ENCODE assay signal across 9 cellular contexts in genomic region chr4:2948895-2949781, GRCh38. TPM values are rescaled to one million over a fixed set of nuclear protein-coding genes. Genes with fewer than 3 reads are reported as not detected.
DNase-seq lines count a peak whose midpoint lies in the region; ATAC-seq, FAIRE-seq and TF ChIP-seq lines count a peak whose summit lies in the region.
"Had no signal": no experiment of that assay in that cellular context is flagged by ENCODE, and none has a peak within 500 bp of the region (broad histone marks: within the 10 kb centered on the region; RNA-seq: fewer than 3 reads in every experiment).

No MANE protein-coding gene starts in this region.

- no peak overlapping the region for H3K23ac ChIP-seq in H1 (ENCODE audit: insufficient read length)

- no peaks in the 10 kb centered on the region for H3K23me2 ChIP-seq in H1 (ENCODE audit: low read depth, low read length)

- H3K14ac ChIP-seq in H1 (ENCODE audit: insufficient read length), result no peak overlapping the region

- H3K27ac Mint-ChIP-seq in osteocyte (ENCODE audit: unreplicated experiment), result no peak overlapping the region

- POLR2A ChIA-PET in H1 (lab: Charles Lee; ENCODE audit: partially characterized antibody), result interaction anchor here (0.7 to 2.2 kb wide), 5 partner anchors 10 to 91 kb away, joined by 3 to 11 read pairs (median 7); no protein-coding TSS in a partner anchor

- no peaks in the 10 kb centered on the region for H3K9me3 Mint-ChIP-seq in osteocyte (ENCODE audit: unreplicated experiment)

- H4K91ac ChIP-seq in H1 (replicated peaks; ENCODE audit: insufficient read length, low read length), result no peak overlapping the region

- TF ChIP-seq CTCF in GM12864 (IDR thresholded peaks at IDR 0.05; ENCODE audit: low read depth, low read length, missing control alignments) (peak; percentile 64), OCI-LY1 (IDR thresholded peaks at IDR 0.05; ENCODE audit: low read length) (peak; percentile 22), H1 (IDR thresholded peaks at IDR 0.05; ENCODE audit: control extremely low read depth in 1 of 3, insufficient read depth in 1 of 3, low read depth in 1 of 3, low read length in 3 of 3) (peak in 2 of 3 experiments; percentile 45 to 59; a peak in 3 of 4 replicates), osteocyte (IDR thresholded peaks at IDR 0.05) (peak; percentile 55)

- H2BK120ac ChIP-seq in H1 (replicated peaks; ENCODE audit: low read depth, low read length), result no peak overlapping the region

- DNase-seq in GM12864 (ENCODE audit: low read depth) (no peak), H1 (ENCODE audit: low read depth in 1 of 2, low spot score in 2 of 2) (no peak), osteocyte (ENCODE audit: extremely low spot score, unreplicated experiment) (no peak), NCI-H1694 treated with DMSO at 0.1 percent for 48 hours (lab: John Stamatoyannopoulos, UW) (no peak), activated gamma-delta T cell treated with Interleukin-2 at 50 U/mL for 16 hours (no peak)

- no peaks in the 10 kb centered on the region for H3F3A ChIP-seq in OCI-LY1 (ENCODE audit: insufficient read depth, low read length)

- no peak overlapping the region for H2AK5ac ChIP-seq in H1 (ENCODE audit: low read depth, low read length)

- H4K5ac ChIP-seq in H1 (ENCODE audit: insufficient read length, low read depth, low read length), result no peak overlapping the region

- H2BK12ac ChIP-seq in H1 (ENCODE audit: low read depth, low read length), result no peak overlapping the region

- H3K18ac ChIP-seq in H1 (ENCODE audit: extremely low read depth, low read length), result no peak overlapping the region

- TF ChIP-seq POLR2A in H1 (IDR thresholded peaks at IDR 0.05; ENCODE audit: control extremely low read depth in 1 of 2, low read depth in 2 of 2, low read length in 2 of 2), result no peak

- no peak overlapping the region for H3K56ac ChIP-seq in H1 (replicated peaks; ENCODE audit: insufficient read length, low read depth, low read length)

- H3K4ac ChIP-seq in H1 (replicated peaks; ENCODE audit: insufficient read length, low read depth, low read length), result no peak overlapping the region

- H3K9ac ChIP-seq in OCI-LY1 (ENCODE audit: low read length) (no peak overlapping the region), H1 (replicated peaks in 1 of 4; ENCODE audit: extremely low read depth in 1 of 4, low read depth in 3 of 4, low read length in 3 of 4) (no peak overlapping the region)

- no peak for TF ChIP-seq EP300 in H1 (IDR thresholded peaks at IDR 0.05; ENCODE audit: borderline replicate concordance in 1 of 2, low read depth in 2 of 2, low read length in 2 of 2)

- H3K79me2 ChIP-seq in OCI-LY1 (ENCODE audit: insufficient read depth, low read length) (no peaks in the 10 kb centered on the region), H1 (ENCODE audit: control insufficient read depth in 1 of 2, insufficient read depth in 2 of 2, low read length in 2 of 2) (no peaks in the 10 kb centered on the region)

- CTCF ChIA-PET in H1 (lab: Charles Lee; ENCODE audit: partially characterized antibody), result interaction anchor here (0.6 to 1.9 kb wide), 17 partner anchors 10 to 374 kb away, joined by 3 to 9 read pairs (median 3); partner anchors contain the start of genes GRK4 and NOP14

- no peak overlapping the region for H4K8ac ChIP-seq in H1 (ENCODE audit: extremely low read depth, insufficient read depth, low read length)

- H3K36me3 Mint-ChIP-seq in osteocyte (ENCODE audit: unreplicated experiment), result peaks cover 65% of the 10 kb centered on the region

- H3K4me3 ChIP-seq in GM12864 (ENCODE audit: low read depth, low read length) (no peak overlapping the region), OCI-LY1 (ENCODE audit: low read depth, low read length, poor library complexity, severe bottlenecking) (no peak overlapping the region), H1 (ENCODE audit: extremely low read depth in 1 of 4, insufficient read depth in 2 of 4, low read depth in 3 of 4, low read length in 4 of 4) (no peak overlapping the region)

- H3K27me3 Mint-ChIP-seq in osteocyte (ENCODE audit: unreplicated experiment), result no peaks in the 10 kb centered on the region

- no peaks in the 10 kb centered on the region for H3K9me3 ChIP-seq in OCI-LY1 (ENCODE audit: low read length)
- no peaks in the 10 kb centered on the region for H3K9me3 ChIP-seq in H1 (ENCODE audit: insufficient read depth in 2 of 2, low read depth in 1 of 2, low read length in 1 of 2)

- H3K27me3 ChIP-seq in OCI-LY1 (ENCODE audit: insufficient read depth, low read length) (no peaks in the 10 kb centered on the region), H1 (replicated peaks in 1 of 4; ENCODE audit: control insufficient read depth in 3 of 4, extremely low read depth in 1 of 4, insufficient read depth in 3 of 4, low read length in 3 of 4) (no peaks in the 10 kb centered on the region)

- no peak overlapping the region for H3K4me3 Mint-ChIP-seq in osteocyte (ENCODE audit: unreplicated experiment)

- H3K4me2 ChIP-seq in OCI-LY1 (ENCODE audit: low read length) (no peak overlapping the region), H1 (ENCODE audit: insufficient read depth in 1 of 2, low read depth in 2 of 2, low read length in 2 of 2) (no peak overlapping the region)

- H2BK15ac ChIP-seq in H1 (ENCODE audit: low read length), result no peak overlapping the region

- ATAC-seq in GM21723 (IDR thresholded peaks at IDR 0.05; ENCODE audit: unreplicated experiment) (no peak), HG02870 (IDR thresholded peaks at IDR 0.05; ENCODE audit: unreplicated experiment) (no peak)

- no peaks in the 10 kb centered on the region for H3K4me1 Mint-ChIP-seq in osteocyte (ENCODE audit: unreplicated experiment)

- H4K20me1 ChIP-seq in OCI-LY1 (ENCODE audit: insufficient read depth, low read length) (no peaks in the 10 kb centered on the region), H1 (replicated peaks in 1 of 2; ENCODE audit: control insufficient read depth in 1 of 2, insufficient read depth in 2 of 2, low read length in 2 of 2) (peaks cover 3 to 16% of the 10 kb centered on the region in 2 experiments)

- TF ChIP-seq RAD21 in H1 (IDR thresholded peaks at IDR 0.05 in 1 of 2, conservative IDR thresholded peaks at IDR 0.05 in 1 of 2; ENCODE audit: low read depth in 2 of 2, low read length in 2 of 2), result peak in 1 of 2 experiments; percentile 9; a peak in 1 of 4 replicates

- 93% methylated on average over 14 of the region's 14 CpGs; no CpG with 5 or more reads in 1 of the 2 experiments for WGBS in H1 (ENCODE audit: extremely low coverage in 1 of 2, insufficient coverage in 1 of 2, insufficient read length in 1 of 2, insufficient replicate concordance in 2 of 2, low coverage in 1 of 2, low lambda C conversion rate in 2 of 2, missing lambda C conversion rate in 1 of 2), 2 experiments

- H3K36me3 ChIP-seq in OCI-LY1 (ENCODE audit: insufficient read depth, low read length) (peaks cover 79% of the 10 kb centered on the region), H1 (ENCODE audit: control insufficient read depth in 2 of 4, insufficient read depth in 4 of 4, low read length in 3 of 4) (peaks cover 58 to 86% (median 76%) of the 10 kb centered on the region in 4 experiments)

- no peak overlapping the region for H2BK5ac ChIP-seq in H1 (ENCODE audit: low read depth, low read length)

- H2BK20ac ChIP-seq in H1 (ENCODE audit: low read length), result no peak overlapping the region

- no peak for FAIRE-seq in H1 (lab: Jason Lieb, UNC)
- FAIRE-seq: colon had no signal

- H2AFZ ChIP-seq in OCI-LY1 (ENCODE audit: low read length), result no peak overlapping the region
- no peak overlapping the region for H2AFZ ChIP-seq in H1 (ENCODE audit: low read length)

- no peaks in the 10 kb centered on the region for H3K79me1 ChIP-seq in H1 (ENCODE audit: low read depth, low read length)

- H3K9me2 ChIP-seq in OCI-LY1 (ENCODE audit: low read depth, low read length), result no peaks in the 10 kb centered on the region

- H3K4me1 ChIP-seq in OCI-LY1 (ENCODE audit: insufficient read depth, low read length, severe bottlenecking) (no peaks in the 10 kb centered on the region), H1 (replicated peaks in 1 of 4; ENCODE audit: control insufficient read depth in 3 of 4, insufficient read depth in 4 of 4, low read length in 3 of 4) (no peaks in the 10 kb centered on the region)

- H3K27ac ChIP-seq in OCI-LY1 (ENCODE audit: low read depth, low read length, poor library complexity, severe bottlenecking), result no peak overlapping the region
- H3K27ac ChIP-seq in H1 (ENCODE audit: low read depth, low read length), result no peak overlapping the region

TF ChIP-seq in H1, 55 proteins besides CTCF, POLR2A, EP300 and RAD21 (continues in another document):
- TF ChIP-seq KDM1A (IDR thresholded peaks at IDR 0.05; ENCODE audit: borderline replicate concordance, low read length) (no peak), MAFK (IDR thresholded peaks at IDR 0.05; ENCODE audit: low read depth, low read length) (no peak), NRF1 (IDR thresholded peaks at IDR 0.05; ENCODE audit: low read depth, low read length) (no peak), PHF8 (conservative IDR thresholded peaks at IDR 0.05; ENCODE audit: low read depth, low read length) (no peak), ATF3 (IDR thresholded peaks at IDR 0.05; ENCODE audit: insufficient read depth, low read depth, low read length) (no peak), GABPA (IDR thresholded peaks at IDR 0.05; ENCODE audit: borderline replicate concordance, insufficient read depth, low read length) (no peak)

RNA-seq across cellular contexts. Expression of gene NOP14, which starts 14.1 kb away (rescaled TPM):
- total RNA-seq in H1 (2021; fragmentation: NEBNext Ultra II Directional; extraction: Animal tissue kit (Norgen Biotek cat#: 25700)), result 44.4 and 45.3 TPM in 2 replicates
- 8.6 TPM in 2 replicates for polyA plus RNA-seq in H1 (2011; rRNA removed)
- 9.5 TPM for polyA plus RNA-seq in H1 (2011; cell fraction: cytosol; rRNA removed)
- polyA plus RNA-seq in H1 (2011; cell fraction: nucleus; rRNA removed), result 13.1 TPM
- polyA plus RNA-seq in H1 (2012, experiment 1 of 2), result 32.1 to 38.1 TPM (median 36.6 TPM) in 4 replicates
- polyA plus RNA-seq in H1 (2012, experiment 2 of 2), result 15.3 TPM
- 44.3 TPM for polyA plus RNA-seq in H1 (2013, experiment 1 of 2)
- polyA plus RNA-seq in H1 (2013, experiment 2 of 2), result 41.2 TPM
- polyA minus RNA-seq in H1 (2011; rRNA and poly(A)+ RNA removed), result 8.9 and 9.4 TPM in 2 replicates
- 19.7 TPM for polyA minus RNA-seq in H1 (2011; cell fraction: cytosol; rRNA and poly(A)+ RNA removed)
- 17.3 TPM for polyA minus RNA-seq in H1 (2011; cell fraction: nucleus; rRNA and poly(A)+ RNA removed)
- total RNA-seq in osteocyte, result 29.3 and 29.6 TPM in 2 replicates

RNA-seq across cellular contexts. Expression of gene GRK4, which starts 14.2 kb away (rescaled TPM):
- total RNA-seq in H1 (2021; fragmentation: NEBNext Ultra II Directional; extraction: Animal tissue kit (Norgen Biotek cat#: 25700)), result 1.8 and 2.1 TPM in 2 replicates
- polyA plus RNA-seq in H1 (2011; rRNA removed), result 0.69 and 0.77 TPM in 2 replicates
- 1.2 TPM for polyA plus RNA-seq in H1 (2011; cell fraction: cytosol; rRNA removed)
- polyA plus RNA-seq in H1 (2011; cell fraction: nucleus; rRNA removed), result 1.0 TPM
- polyA plus RNA-seq in H1 (2012, experiment 1 of 2), result 0.85 to 1.4 TPM (median 1.1 TPM) in 4 replicates
- polyA plus RNA-seq in H1 (2012, experiment 2 of 2), result 0.50 TPM
- polyA plus RNA-seq in H1 (2013, experiment 1 of 2), result 1.6 TPM
- polyA plus RNA-seq in H1 (2013, experiment 2 of 2), result 1.4 TPM
- 1.1 TPM in 2 replicates for polyA minus RNA-seq in H1 (2011; rRNA and poly(A)+ RNA removed)
- 0.73 TPM for polyA minus RNA-seq in H1 (2011; cell fraction: cytosol; rRNA and poly(A)+ RNA removed)
- polyA minus RNA-seq in H1 (2011; cell fraction: nucleus; rRNA and poly(A)+ RNA removed), result 1.9 TPM
- 10.5 and 11.7 TPM in 2 replicates for total RNA-seq in osteocyte
